25 cellular contexts compared by ENCODE assay signal in genomic region chr2:29530281-29530680, GRCh38.
"Had no signal": no experiment of that assay in that cellular context is flagged by ENCODE, and none has a peak within 500 bp of the region (broad histone marks: within the 10 kb centered on the region; RNA-seq: fewer than 3 reads in every experiment).

No MANE protein-coding gene starts in this region.

- H3K4me3 Mint-ChIP-seq: activated CD4-positive, alpha-beta T cell treated with anti-CD3 and anti-CD28 coated beads for 36 hours; activated naive CD8-positive, alpha-beta T cell treated with anti-CD3 and anti-CD28 coated beads for 36 hours; activated T-cell treated with anti-CD3 and anti-CD28 coated beads, Interleukin-2, amount 50 U/mL, for 24 hours; endodermal cell; natural killer cell treated with Interleukin-12 subunit alpha and Interleukin-12 subunit beta and Interleukin-15 and Interleukin-18, amount 100 ng/mL, for 72 hours; stimulated activated naive CD8-positive, alpha-beta T cell treated with anti-CD3 and anti-CD28 coated beads, Interleukin-15, Interleukin-2, amounts not matched to agents 100 ng/mL and 50 ng/mL, for 24 hours; WTC11 had no signal

- H3K9me3 Mint-ChIP-seq: activated naive CD8-positive, alpha-beta T cell treated with anti-CD3 and anti-CD28 coated beads for 36 hours; activated T-cell treated with anti-CD3 and anti-CD28 coated beads, Interleukin-2, amount 50 U/mL, for 24 hours; activated T-helper 2 cell treated with anti-CD3 and anti-CD28 coated beads, Interferon-gamma antibody, Interleukin-2, Interleukin-4, amounts not matched to agents 10 μg/mL and 5 μg/mL and 100 μg/mL, durations not matched to agents 14 hours and 24 hours and 36 hours; endodermal cell; natural killer cell treated with Interleukin-12 subunit alpha and Interleukin-12 subunit beta and Interleukin-15 and Interleukin-18, amount 100 ng/mL, for 72 hours; stimulated activated naive CD8-positive, alpha-beta T cell treated with anti-CD3 and anti-CD28 coated beads, Interleukin-15, Interleukin-2, amounts not matched to agents 100 ng/mL and 50 ng/mL, for 24 hours; WTC11 had no signal

- H3K4me1 Mint-ChIP-seq: WTC11 had no signal

- H3K4me3 ChIP-seq: left lung, lung, right atrium auricular region, thyroid gland had no signal

- ATAC-seq: activated CD4-positive, alpha-beta T cell treated with anti-CD3 and anti-CD28 coated beads for 36 hours; foreskin keratinocyte; left lung; natural killer cell treated with Interleukin-12 subunit alpha and Interleukin-12 subunit beta and Interleukin-15 and Interleukin-18, amount 100 ng/mL, for 72 hours; WTC11 had no signal

- H3K36me3 Mint-ChIP-seq: activated naive CD8-positive, alpha-beta T cell treated with anti-CD3 and anti-CD28 coated beads for 36 hours; natural killer cell treated with Interleukin-12 subunit alpha and Interleukin-12 subunit beta and Interleukin-15 and Interleukin-18, amount 100 ng/mL, for 72 hours; WTC11 had no signal

- H3K27ac Mint-ChIP-seq: activated CD4-positive, alpha-beta T cell treated with anti-CD3 and anti-CD28 coated beads for 36 hours; activated naive CD8-positive, alpha-beta T cell treated with anti-CD3 and anti-CD28 coated beads for 36 hours; activated T-cell treated with anti-CD3 and anti-CD28 coated beads, Interleukin-2, amount 50 U/mL, for 24 hours; activated T-helper 2 cell treated with anti-CD3 and anti-CD28 coated beads, Interferon-gamma antibody, Interleukin-2, Interleukin-4, amounts not matched to agents 10 μg/mL and 5 μg/mL and 100 μg/mL, durations not matched to agents 14 hours and 24 hours and 36 hours; endodermal cell; natural killer cell treated with Interleukin-12 subunit alpha and Interleukin-12 subunit beta and Interleukin-15 and Interleukin-18, amount 100 ng/mL, for 72 hours; progenitor cell of endocrine pancreas; stimulated activated naive CD8-positive, alpha-beta T cell treated with anti-CD3 and anti-CD28 coated beads, Interleukin-15, Interleukin-2, amounts not matched to agents 100 ng/mL and 50 ng/mL, for 24 hours; WTC11 had no signal

- DNase-seq: activated CD4-positive, alpha-beta T cell treated with anti-CD3 and anti-CD28 coated beads for 36 hours; activated CD4-positive, alpha-beta T cell treated with anti-CD3 and anti-CD28 coated beads, Interleukin-2, amount 50 U/mL, for 4 hours; activated CD8-positive, alpha-beta memory T cell treated with anti-CD3 and anti-CD28 coated beads for 24 hours; activated CD8-positive, alpha-beta memory T cell treated with anti-CD3 and anti-CD28 coated beads, Interleukin-2, amount 50 U/mL, for 4 hours; activated naive CD4-positive, alpha-beta T cell; activated naive CD8-positive, alpha-beta T cell treated with anti-CD3 and anti-CD28 coated beads for 36 hours; activated T-cell treated with anti-CD3 and anti-CD28 coated beads, Interleukin-2, amount 50 U/mL, for 24 hours; amniotic stem cell; cerebellar nuclear complex; cortex of kidney; endodermal cell; kidney glomerular epithelial cell; left lung; stimulated activated CD4-positive, alpha-beta T cell treated with anti-CD3 and anti-CD28 coated beads, Interleukin-4, amount 100 ng/mL, for 4 hours; substantia nigra; T-helper 9 cell; thyroid gland had no signal
